ENCODE assay signal across 8 cellular contexts in the genomic region with DNA sequence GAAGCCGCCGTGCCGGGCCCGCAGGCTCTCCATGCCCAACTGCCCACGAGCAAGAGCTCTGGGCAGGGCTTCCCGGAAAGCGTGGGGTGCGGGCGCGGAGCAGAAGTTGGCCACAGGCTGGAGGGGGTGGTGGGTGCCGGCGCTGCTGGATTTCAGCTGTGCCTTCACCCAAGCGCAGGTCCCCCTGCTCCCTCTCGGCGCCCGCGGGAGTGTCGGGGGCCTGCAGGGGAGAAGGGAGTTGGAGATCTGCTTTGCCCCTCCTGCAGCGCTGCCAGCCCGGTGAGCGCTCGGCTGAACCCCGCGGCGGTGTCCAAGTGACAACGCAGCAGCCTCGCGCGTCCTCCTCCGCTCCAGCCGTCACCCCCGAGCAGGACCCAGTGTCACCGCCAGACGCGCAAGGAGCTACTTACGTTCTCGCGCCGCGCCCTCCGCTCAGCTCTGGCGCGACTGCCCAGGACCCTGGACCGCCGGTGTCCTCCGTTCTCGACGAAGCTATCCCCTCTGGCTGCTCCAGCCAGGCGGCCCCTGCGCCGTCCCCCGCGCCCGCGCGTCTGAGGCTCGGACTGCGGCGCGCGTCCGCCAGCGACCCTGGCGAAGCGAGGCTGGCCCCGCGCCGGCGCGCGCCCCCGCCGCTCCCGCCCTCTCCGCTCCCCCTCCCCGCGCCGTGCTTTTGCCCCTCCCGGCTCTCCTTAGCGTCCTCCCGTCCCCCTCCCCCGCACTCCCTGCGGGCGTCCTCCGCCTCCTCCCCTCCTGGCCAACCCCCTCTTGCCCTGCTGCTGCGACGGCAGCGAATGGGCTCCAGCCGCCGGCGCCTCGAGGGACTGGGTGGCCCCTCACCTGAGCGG. TPM values are rescaled to one million over a fixed set of nuclear protein-coding genes. Genes with fewer than 3 reads are reported as not detected.
DNase-seq lines count a peak whose midpoint lies in the region; ATAC-seq and TF ChIP-seq lines count a peak whose summit lies in the region.

Gene NRCAM, minus strand, starts transcription at position 604 of the 845 bp plus-strand sequence. CDS start 216,372 bp downstream, outside the sequence.

- H3K9ac ChIP-seq in ES-I3 (ENCODE audit: low read depth, low read length), result peak within 1 kb of the TSS; percentile 72

- peak; percentile 50 for ATAC-seq in HG03354 (IDR thresholded peaks at IDR 0.05; ENCODE audit: poor library complexity, severe bottlenecking, unreplicated experiment)
- ATAC-seq in right cardiac atrium, result peak; percentile 28 to 50
- ATAC-seq in psoas muscle, result peak in 2 of 4 donors; percentile 40 to 66
- no peak for ATAC-seq in HG03095 (IDR thresholded peaks at IDR 0.05; ENCODE audit: unreplicated experiment)

- H3K36me3 ChIP-seq in ES-I3 (ENCODE audit: insufficient read depth, low read length) (no peaks in the 10 kb centered on the region), psoas muscle (ENCODE audit: insufficient read depth in 1 of 2, low read depth in 1 of 2) (no peaks in the 10 kb centered on the region)

- DNase-seq in NCI-H774 (lab: John Stamatoyannopoulos, UW) (peak; percentile 90), anterior cingulate cortex (lab: John Stamatoyannopoulos, UW) (peak in 54 of 58 donors; percentile 30 to 89 (median 74)), right cardiac atrium (peak; percentile 21 to 60 (median 58)), psoas muscle (peak; percentile 32 to 54), posterior vena cava (ENCODE audit: low spot score) (no peak)

- intact Hi-C loops in right cardiac atrium (cut with DNase I), result loop anchor here in 3 of 4 donors (5.0 to 10.0 kb wide), 2 partner anchors 271 to 274 kb away; no protein-coding TSS in a partner anchor
- intact Hi-C loops in psoas muscle (cut with DNase I), result no loop called here
- intact Hi-C loops in posterior vena cava (cut with DNase I), result loop anchor here in 1 of 2 donors (2.0 kb wide), 1 partner anchor 29 kb away; no protein-coding TSS in a partner anchor

- under 1% methylated on average over 93 of the region's 93 CpGs for WGBS in right cardiac atrium
- 0 to 1% (median 1%) methylated on average over 35 to 93 of the region's 93 CpGs for WGBS in psoas muscle, 3 donors

- no peaks in the 10 kb centered on the region for H3K9me3 ChIP-seq in ES-I3 (ENCODE audit: control insufficient read depth, insufficient read depth, low read length)
- no peaks in the 10 kb centered on the region for H3K9me3 ChIP-seq in right cardiac atrium (ENCODE audit: control insufficient read depth, low read length)
- no peaks in the 10 kb centered on the region for H3K9me3 ChIP-seq in psoas muscle

- H3K27ac ChIP-seq in right cardiac atrium (ENCODE audit: low read length) (no peak within 1 kb of the TSS), psoas muscle (no peak within 1 kb of the TSS)

- H3K4me1 ChIP-seq in ES-I3 (ENCODE audit: insufficient read depth, low read length) (no peaks in the 10 kb centered on the region; the same call in 1 of the 2 replicates), right cardiac atrium (ENCODE audit: control insufficient read depth, insufficient read depth, low read length) (no peaks in the 10 kb centered on the region), psoas muscle (peaks cover 12% of the 10 kb centered on the region)

- peak within 1 kb of the TSS; percentile 58 for H3K4me3 ChIP-seq in right cardiac atrium (ENCODE audit: low read length)
- peak within 1 kb of the TSS; percentile 63 for H3K4me3 ChIP-seq in psoas muscle

- H3K27me3 ChIP-seq in right cardiac atrium (ENCODE audit: control insufficient read depth, insufficient read depth) (peaks cover 6% of the 10 kb centered on the region), psoas muscle (ENCODE audit: insufficient read depth in 3 of 3, low read length in 2 of 3) (peaks cover 3 to 85% (median 14%) of the 10 kb centered on the region in 3 donors)

- no peak for TF ChIP-seq CTCF in psoas muscle (IDR thresholded peaks at IDR 0.05)

RNA-seq across cellular contexts. Expression of gene NRCAM, which starts in this region (rescaled TPM):
- 1 to 10 TPM in 2 of 4 donors, under 1 TPM in 2; 0.59 to 1.1 (median 0.89) TPM for total RNA-seq in right cardiac atrium
- polyA plus RNA-seq in right cardiac atrium, result 1.3 TPM
- total RNA-seq in psoas muscle, result 1 to 10 TPM in 2 of 4 donors, under 1 TPM in 2; 0.21 to 1.1 (median 0.64) TPM
- polyA plus RNA-seq in psoas muscle, result 1 to 10 TPM in 1 of 3 donors, under 1 TPM in 2; 0.06 to 1.8 (median 0.55) TPM
- 1 to 10 TPM; 1.5 to 1.7 TPM for total RNA-seq in posterior vena cava

Comparison
In these comparisons a context has a peak if more than half of its experiments do, and no peak if none do; other contexts are left out.
1. intact Hi-C loops: an anchor here in right cardiac atrium (5.0 to 10.0 kb wide); none called in psoas muscle.